ENCODE assay signal across 1 cellular context in genomic region chr2:2174956-2175355, GRCh38.
TF ChIP-seq lines count a peak whose summit lies in the region.

No MANE protein-coding gene starts in this region.

TF ChIP-seq in GM23338, 12 proteins besides CTCF, POLR2A, EP300 and RAD21 (continued from another document):
- no peak for TF ChIP-seq REST (IDR thresholded peaks at IDR 0.05; ENCODE audit: unreplicated experiment)
- no peak for TF ChIP-seq NANOG (IDR thresholded peaks at IDR 0.05; ENCODE audit: borderline replicate concordance)
- no peak for TF ChIP-seq CREB1 (CRISPR knock-in tag; IDR thresholded peaks at IDR 0.05; ENCODE audit: low read depth)
- no peak for TF ChIP-seq ZNF114 (CRISPR knock-in tag; IDR thresholded peaks at IDR 0.05)
- no peak for TF ChIP-seq EZH2 (IDR thresholded peaks at IDR 0.05; ENCODE audit: low read depth, unreplicated experiment)
- no peak for TF ChIP-seq ZNF462 (CRISPR knock-in tag; IDR thresholded peaks at IDR 0.05)
- no peak for TF ChIP-seq POLR2AphosphoS5 (IDR thresholded peaks at IDR 0.05; ENCODE audit: low read depth)
- TF ChIP-seq ZNF331 (CRISPR knock-in tag; IDR thresholded peaks at IDR 0.05; ENCODE audit: low read depth): no peak
- no peak for TF ChIP-seq STAT1 (IDR thresholded peaks at IDR 0.05; ENCODE audit: unreplicated experiment)
- no peak for TF ChIP-seq ETS1 (IDR thresholded peaks at IDR 0.05)
- no peak for TF ChIP-seq JUNB (IDR thresholded peaks at IDR 0.05; ENCODE audit: unreplicated experiment)
